ENCODE assay signal across 1 cellular context in the genomic region with DNA sequence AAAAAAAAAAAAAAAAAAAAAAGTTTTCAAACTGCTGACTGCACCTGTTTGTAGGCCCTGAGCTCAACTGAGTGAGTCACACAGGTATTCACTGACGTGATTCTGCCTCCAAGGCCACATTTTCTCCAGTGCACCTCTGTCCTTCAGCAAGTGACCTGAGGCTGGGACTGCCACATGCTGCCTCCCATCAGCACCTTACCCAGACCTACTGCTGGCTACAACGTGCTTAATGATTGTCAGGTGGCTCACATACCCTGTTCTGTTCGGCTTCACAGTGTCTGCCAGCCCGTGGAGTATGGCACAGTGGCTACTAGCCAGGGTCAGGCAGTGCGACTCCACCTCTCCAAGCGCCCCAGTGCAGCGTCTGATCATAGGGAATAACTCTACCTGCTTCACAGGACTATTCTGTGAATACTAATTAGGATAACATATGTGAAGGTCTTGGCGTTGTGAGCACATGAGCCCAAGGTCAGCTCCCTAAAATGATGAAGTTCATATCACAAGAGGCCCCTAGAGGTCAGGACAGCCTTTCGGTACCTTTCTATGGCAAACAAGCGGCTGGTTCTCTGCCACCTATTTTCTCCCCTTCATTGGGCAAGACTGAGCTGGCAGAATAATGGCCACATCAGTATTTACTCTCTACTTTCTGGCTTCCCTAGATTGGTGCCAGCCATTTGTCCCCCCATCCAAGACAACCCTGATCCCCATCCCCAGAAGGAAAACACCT.
TF ChIP-seq lines count a peak whose summit lies in the region.

No MANE protein-coding gene starts in this region.

TF ChIP-seq in HepG2, 621 proteins besides CTCF, POLR2A, EP300 and RAD21 (continued from another document and continues in another):
- TF ChIP-seq, protein P1, sequence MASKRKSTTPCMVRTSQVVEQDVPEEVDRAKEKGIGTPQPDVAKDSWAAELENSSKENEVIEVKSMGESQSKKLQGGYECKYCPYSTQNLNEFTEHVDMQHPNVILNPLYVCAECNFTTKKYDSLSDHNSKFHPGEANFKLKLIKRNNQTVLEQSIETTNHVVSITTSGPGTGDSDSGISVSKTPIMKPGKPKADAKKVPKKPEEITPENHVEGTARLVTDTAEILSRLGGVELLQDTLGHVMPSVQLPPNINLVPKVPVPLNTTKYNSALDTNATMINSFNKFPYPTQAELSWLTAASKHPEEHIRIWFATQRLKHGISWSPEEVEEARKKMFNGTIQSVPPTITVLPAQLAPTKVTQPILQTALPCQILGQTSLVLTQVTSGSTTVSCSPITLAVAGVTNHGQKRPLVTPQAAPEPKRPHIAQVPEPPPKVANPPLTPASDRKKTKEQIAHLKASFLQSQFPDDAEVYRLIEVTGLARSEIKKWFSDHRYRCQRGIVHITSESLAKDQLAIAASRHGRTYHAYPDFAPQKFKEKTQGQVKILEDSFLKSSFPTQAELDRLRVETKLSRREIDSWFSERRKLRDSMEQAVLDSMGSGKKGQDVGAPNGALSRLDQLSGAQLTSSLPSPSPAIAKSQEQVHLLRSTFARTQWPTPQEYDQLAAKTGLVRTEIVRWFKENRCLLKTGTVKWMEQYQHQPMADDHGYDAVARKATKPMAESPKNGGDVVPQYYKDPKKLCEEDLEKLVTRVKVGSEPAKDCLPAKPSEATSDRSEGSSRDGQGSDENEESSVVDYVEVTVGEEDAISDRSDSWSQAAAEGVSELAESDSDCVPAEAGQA (IDR thresholded peaks at IDR 0.05; ENCODE audit: low read depth), result no peak
- TF ChIP-seq, protein P1 (CRISPR knock-in tag; IDR thresholded peaks at IDR 0.05; ENCODE audit: borderline replicate concordance), result no peak
- TF ChIP-seq ZFP36L2 (CRISPR knock-in tag; IDR thresholded peaks at IDR 0.05) (0 out of 2 replicates have a peak, but pooled peaks have one; percentile 30), ZNF251 (CRISPR knock-in tag; IDR thresholded peaks at IDR 0.05) (no peak), XRCC5 (optimal IDR thresholded peaks at IDR 0.05; ENCODE audit: low read length) (peak; percentile 37), SRSF1 (optimal IDR thresholded peaks at IDR 0.05; ENCODE audit: low read depth, low read length) (no peak), ZNF777 (CRISPR knock-in tag; IDR thresholded peaks at IDR 0.05) (no peak), SKI (IDR thresholded peaks at IDR 0.05; ENCODE audit: partially characterized antibody) (peak; percentile 15), ZNF121 (CRISPR knock-in tag; IDR thresholded peaks at IDR 0.05) (no peak; the same call in 1 of the 2 replicates), TAF1 (CRISPR knock-in tag; IDR thresholded peaks at IDR 0.05) (peak; percentile 17; the same call in 1 of the 2 replicates), STAG1 (CRISPR knock-in tag; IDR thresholded peaks at IDR 0.05) (peak; percentile 83), KDM5B (CRISPR knock-in tag; IDR thresholded peaks at IDR 0.05; ENCODE audit: borderline replicate concordance) (no peak), SPEN (CRISPR knock-in tag; IDR thresholded peaks at IDR 0.05; ENCODE audit: low read depth) (peak; percentile 49; the same call in 1 of the 2 replicates), ZNF382 (CRISPR knock-in tag; IDR thresholded peaks at IDR 0.05; ENCODE audit: borderline replicate concordance) (no peak), NCOR1 (IDR thresholded peaks at IDR 0.05; ENCODE audit: borderline replicate concordance, low read length) (peak; percentile 21; the same call in 1 of the 2 replicates), IKZF5 (CRISPR knock-in tag; IDR thresholded peaks at IDR 0.05) (0 out of 2 replicates have a peak, but pooled peaks have one; percentile 22), ZNF225 (CRISPR knock-in tag; IDR thresholded peaks at IDR 0.05) (peak; percentile 56; the same call in 1 of the 2 replicates), ZNF501 (CRISPR knock-in tag; IDR thresholded peaks at IDR 0.05) (peak; percentile 90; the same call in 1 of the 2 replicates), GPN1 (CRISPR knock-in tag; IDR thresholded peaks at IDR 0.05; ENCODE audit: borderline replicate concordance) (no peak), ZMAT3 (CRISPR knock-in tag; conservative IDR thresholded peaks at IDR 0.05) (no peak), HNF1B (CRISPR knock-in tag; IDR thresholded peaks at IDR 0.05) (peak; percentile 94), SATB2 (CRISPR knock-in tag; IDR thresholded peaks at IDR 0.05) (no peak), TGIF2 (CRISPR knock-in tag; IDR thresholded peaks at IDR 0.05) (0 out of 2 replicates have a peak, but pooled peaks have one; percentile 36), STAT5B (CRISPR knock-in tag; IDR thresholded peaks at IDR 0.05) (no peak), ZNF101 (CRISPR knock-in tag; IDR thresholded peaks at IDR 0.05; ENCODE audit: borderline replicate concordance, low read depth) (no peak), MED1 (CRISPR knock-in tag; IDR thresholded peaks at IDR 0.05) (peak; percentile 29), ZNF644 (CRISPR knock-in tag; IDR thresholded peaks at IDR 0.05; ENCODE audit: low read depth) (no peak), MTA1 (CRISPR knock-in tag; IDR thresholded peaks at IDR 0.05; ENCODE audit: borderline replicate concordance) (no peak), ZNF530 (CRISPR knock-in tag; IDR thresholded peaks at IDR 0.05; ENCODE audit: low read depth) (no peak), ZNF580 (CRISPR knock-in tag; IDR thresholded peaks at IDR 0.05; ENCODE audit: borderline replicate concordance, low read depth) (no peak), POLR2AphosphoS5 (IDR thresholded peaks at IDR 0.05; ENCODE audit: low read depth, low read length) (no peak), CREB1 (IDR thresholded peaks at IDR 0.05) (peak; percentile 47; the same call in 1 of the 2 replicates), CREB1 (CRISPR knock-in tag; IDR thresholded peaks at IDR 0.05) (no peak), SNAI1 (CRISPR knock-in tag; IDR thresholded peaks at IDR 0.05; ENCODE audit: borderline replicate concordance) (no peak), MATR3 (CRISPR knock-in tag; IDR thresholded peaks at IDR 0.05) (no peak), BCL6 (CRISPR knock-in tag; IDR thresholded peaks at IDR 0.05) (no peak), SETDB1 (CRISPR knock-in tag; IDR thresholded peaks at IDR 0.05; ENCODE audit: borderline replicate concordance) (0 out of 2 replicates have a peak, but pooled peaks have one; percentile 49), ZBTB42 (CRISPR knock-in tag; IDR thresholded peaks at IDR 0.05) (no peak), SAP130 (CRISPR knock-in tag; IDR thresholded peaks at IDR 0.05; ENCODE audit: low read depth) (peak; percentile 50), TBP (CRISPR knock-in tag; IDR thresholded peaks at IDR 0.05) (no peak), SMAD3 (CRISPR knock-in tag; IDR thresholded peaks at IDR 0.05) (no peak), ZNF570 (CRISPR knock-in tag; IDR thresholded peaks at IDR 0.05; ENCODE audit: borderline replicate concordance) (no peak), KDM1A (CRISPR knock-in tag; IDR thresholded peaks at IDR 0.05) (no peak), KDM3A (CRISPR knock-in tag; IDR thresholded peaks at IDR 0.05; ENCODE audit: low read depth) (0 out of 2 replicates have a peak, but pooled peaks have one; percentile 20), ZNF619 (CRISPR knock-in tag; IDR thresholded peaks at IDR 0.05) (peak; percentile 35; the same call in 1 of the 2 replicates), HDAC6 (IDR thresholded peaks at IDR 0.05; ENCODE audit: low read depth, low read length) (no peak), TEAD3 (CRISPR knock-in tag; optimal IDR thresholded peaks at IDR 0.05; ENCODE audit: borderline replicate concordance) (peak; percentile 60), ZSCAN31 (CRISPR knock-in tag; IDR thresholded peaks at IDR 0.05; ENCODE audit: low read depth) (0 out of 2 replicates have a peak, but pooled peaks have one; percentile 21)
- TF ChIP-seq, protein P2, sequence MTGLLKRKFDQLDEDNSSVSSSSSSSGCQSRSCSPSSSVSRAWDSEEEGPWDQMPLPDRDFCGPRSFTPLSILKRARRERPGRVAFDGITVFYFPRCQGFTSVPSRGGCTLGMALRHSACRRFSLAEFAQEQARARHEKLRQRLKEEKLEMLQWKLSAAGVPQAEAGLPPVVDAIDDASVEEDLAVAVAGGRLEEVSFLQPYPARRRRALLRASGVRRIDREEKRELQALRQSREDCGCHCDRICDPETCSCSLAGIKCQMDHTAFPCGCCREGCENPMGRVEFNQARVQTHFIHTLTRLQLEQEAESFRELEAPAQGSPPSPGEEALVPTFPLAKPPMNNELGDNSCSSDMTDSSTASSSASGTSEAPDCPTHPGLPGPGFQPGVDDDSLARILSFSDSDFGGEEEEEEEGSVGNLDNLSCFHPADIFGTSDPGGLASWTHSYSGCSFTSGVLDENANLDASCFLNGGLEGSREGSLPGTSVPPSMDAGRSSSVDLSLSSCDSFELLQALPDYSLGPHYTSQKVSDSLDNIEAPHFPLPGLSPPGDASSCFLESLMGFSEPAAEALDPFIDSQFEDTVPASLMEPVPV (CRISPR knock-in tag; IDR thresholded peaks at IDR 0.05), result no peak
- TF ChIP-seq, protein P3, sequence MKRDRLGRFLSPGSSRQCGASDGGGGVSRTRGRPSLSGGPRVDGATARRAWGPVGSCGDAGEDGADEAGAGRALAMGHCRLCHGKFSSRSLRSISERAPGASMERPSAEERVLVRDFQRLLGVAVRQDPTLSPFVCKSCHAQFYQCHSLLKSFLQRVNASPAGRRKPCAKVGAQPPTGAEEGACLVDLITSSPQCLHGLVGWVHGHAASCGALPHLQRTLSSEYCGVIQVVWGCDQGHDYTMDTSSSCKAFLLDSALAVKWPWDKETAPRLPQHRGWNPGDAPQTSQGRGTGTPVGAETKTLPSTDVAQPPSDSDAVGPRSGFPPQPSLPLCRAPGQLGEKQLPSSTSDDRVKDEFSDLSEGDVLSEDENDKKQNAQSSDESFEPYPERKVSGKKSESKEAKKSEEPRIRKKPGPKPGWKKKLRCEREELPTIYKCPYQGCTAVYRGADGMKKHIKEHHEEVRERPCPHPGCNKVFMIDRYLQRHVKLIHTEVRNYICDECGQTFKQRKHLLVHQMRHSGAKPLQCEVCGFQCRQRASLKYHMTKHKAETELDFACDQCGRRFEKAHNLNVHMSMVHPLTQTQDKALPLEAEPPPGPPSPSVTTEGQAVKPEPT (CRISPR knock-in tag; IDR thresholded peaks at IDR 0.05; ENCODE audit: low read depth), result no peak
- TF ChIP-seq, protein P4, sequence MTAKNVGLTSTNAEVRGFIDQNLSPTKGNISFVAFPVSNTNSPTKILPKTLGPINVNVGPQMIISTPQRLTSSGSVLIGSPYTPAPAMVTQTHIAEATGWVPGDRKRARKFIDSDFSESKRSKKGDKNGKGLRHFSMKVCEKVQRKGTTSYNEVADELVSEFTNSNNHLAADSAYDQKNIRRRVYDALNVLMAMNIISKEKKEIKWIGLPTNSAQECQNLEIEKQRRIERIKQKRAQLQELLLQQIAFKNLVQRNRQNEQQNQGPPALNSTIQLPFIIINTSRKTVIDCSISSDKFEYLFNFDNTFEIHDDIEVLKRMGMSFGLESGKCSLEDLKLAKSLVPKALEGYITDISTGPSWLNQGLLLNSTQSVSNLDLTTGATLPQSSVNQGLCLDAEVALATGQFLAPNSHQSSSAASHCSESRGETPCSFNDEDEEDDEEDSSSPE (CRISPR knock-in tag; IDR thresholded peaks at IDR 0.05), result no peak
- TF ChIP-seq, protein P5, sequence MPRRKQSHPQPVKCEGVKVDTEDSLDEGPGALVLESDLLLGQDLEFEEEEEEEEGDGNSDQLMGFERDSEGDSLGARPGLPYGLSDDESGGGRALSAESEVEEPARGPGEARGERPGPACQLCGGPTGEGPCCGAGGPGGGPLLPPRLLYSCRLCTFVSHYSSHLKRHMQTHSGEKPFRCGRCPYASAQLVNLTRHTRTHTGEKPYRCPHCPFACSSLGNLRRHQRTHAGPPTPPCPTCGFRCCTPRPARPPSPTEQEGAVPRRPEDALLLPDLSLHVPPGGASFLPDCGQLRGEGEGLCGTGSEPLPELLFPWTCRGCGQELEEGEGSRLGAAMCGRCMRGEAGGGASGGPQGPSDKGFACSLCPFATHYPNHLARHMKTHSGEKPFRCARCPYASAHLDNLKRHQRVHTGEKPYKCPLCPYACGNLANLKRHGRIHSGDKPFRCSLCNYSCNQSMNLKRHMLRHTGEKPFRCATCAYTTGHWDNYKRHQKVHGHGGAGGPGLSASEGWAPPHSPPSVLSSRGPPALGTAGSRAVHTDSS (CRISPR knock-in tag; conservative IDR thresholded peaks at IDR 0.05), result no peak
